8 cellular contexts compared by ENCODE assay signal in the genomic region with DNA sequence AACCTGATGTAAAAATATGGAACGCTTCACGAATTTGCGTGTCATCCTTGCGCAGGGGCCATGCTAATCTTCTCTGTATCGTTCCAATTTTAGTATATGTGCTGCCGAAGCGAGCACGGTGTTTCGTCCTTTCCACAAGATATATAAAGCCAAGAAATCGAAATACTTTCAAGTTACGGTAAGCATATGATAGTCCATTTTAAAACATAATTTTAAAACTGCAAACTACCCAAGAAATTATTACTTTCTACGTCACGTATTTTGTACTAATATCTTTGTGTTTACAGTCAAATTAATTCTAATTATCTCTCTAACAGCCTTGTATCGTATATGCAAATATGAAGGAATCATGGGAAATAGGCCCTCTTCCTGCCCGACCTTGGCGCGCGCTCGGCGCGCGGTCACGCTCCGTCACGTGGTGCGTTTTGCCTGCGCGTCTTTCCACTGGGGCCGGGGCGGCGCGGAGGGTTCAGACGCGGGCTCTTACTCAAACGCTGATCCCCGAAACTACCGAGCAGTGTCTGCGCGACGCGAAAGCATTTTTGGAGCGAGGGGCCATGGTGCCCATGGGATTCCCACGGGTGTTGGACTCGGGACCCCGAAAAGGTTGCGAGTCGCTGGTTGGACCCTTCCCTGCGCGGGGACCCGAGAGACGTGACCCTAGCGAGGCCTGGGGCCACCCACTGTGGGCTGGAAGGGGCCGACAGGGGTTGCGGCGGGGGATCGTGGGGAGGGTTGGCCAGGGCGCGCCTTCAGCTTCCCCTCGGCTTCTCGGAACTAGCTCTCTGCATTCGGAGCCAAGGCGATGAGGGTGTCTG. TPM values are rescaled to one million over a fixed set of nuclear protein-coding genes. Genes with fewer than 3 reads are reported as not detected.
DNase-seq lines count a peak whose midpoint lies in the region; ATAC-seq and TF ChIP-seq lines count a peak whose summit lies in the region.

A gene (minus strand): TSS at position 117 of the 818 bp plus-strand sequence.

- TF ChIP-seq CTCF in VCaP (conservative IDR thresholded peaks at IDR 0.05) (no peak), breast epithelium (IDR thresholded peaks at IDR 0.05) (no peak)

- H3K9me3 ChIP-seq in breast epithelium (no peaks in the 10 kb centered on the region), iPS-20b (ENCODE audit: insufficient read depth, low read depth, low read length) (no peaks in the 10 kb centered on the region), skeletal muscle tissue (ENCODE audit: control insufficient read depth in 3 of 3, low read length in 3 of 3) (no peaks in the 10 kb centered on the region)

- H3K4me1 ChIP-seq in ACC112 (ENCODE audit: control insufficient read depth, insufficient read depth, low read length, unreplicated experiment): peaks cover 3% of the 10 kb centered on the region
- H3K4me1 ChIP-seq in breast epithelium: peaks cover 0 to 10% of the 10 kb centered on the region in 2 donors
- peaks cover 24% of the 10 kb centered on the region for H3K4me1 ChIP-seq in iPS-20b (ENCODE audit: insufficient read depth, low read length)
- peaks cover 21 to 30% (median 28%) of the 10 kb centered on the region in 3 donors for H3K4me1 ChIP-seq in skeletal muscle tissue (ENCODE audit: control insufficient read depth in 3 of 3, insufficient read depth in 3 of 3, low read length in 3 of 3)

- H3K4me3 ChIP-seq in ACC112 (ENCODE audit: low read depth, low read length) (peak within 1 kb of the TSS; percentile 96), breast epithelium (peak within 1 kb of the TSS; percentile 81 to 89 (median 86)), iPS-20b (ENCODE audit: low read length) (peak within 1 kb of the TSS; percentile 86), skeletal muscle tissue (ENCODE audit: low read length in 3 of 3) (peak within 1 kb of the TSS; percentile 94 to 99 (median 98))

- H3K27me3 ChIP-seq in ACC112 (ENCODE audit: insufficient read depth, low read length) (peaks cover 12% of the 10 kb centered on the region), breast epithelium (peaks cover 2 to 11% of the 10 kb centered on the region in 2 donors), iPS-20b (ENCODE audit: insufficient read depth, low read length) (peaks cover 58% of the 10 kb centered on the region), skeletal muscle tissue (ENCODE audit: control insufficient read depth in 3 of 3, insufficient read depth in 3 of 3, low read length in 3 of 3) (peaks cover 0 to 4% (median 3%) of the 10 kb centered on the region in 3 donors)

- H3K36me3 ChIP-seq in ACC112 (ENCODE audit: insufficient read depth, low read length) (no peaks in the 10 kb centered on the region), breast epithelium (no peaks in the 10 kb centered on the region), iPS-20b (ENCODE audit: insufficient read depth, low read depth, low read length) (no peaks in the 10 kb centered on the region), skeletal muscle tissue (ENCODE audit: control insufficient read depth in 3 of 3, insufficient read depth in 3 of 3, low read length in 3 of 3) (no peaks in the 10 kb centered on the region)

- peak within 1 kb of the TSS; percentile 64 for H3K27ac ChIP-seq in ACC112 (ENCODE audit: low read depth, low read length)
- H3K27ac ChIP-seq in VCaP: peak within 1 kb of the TSS; percentile 91
- peak within 1 kb of the TSS; percentile 92 to 99 for H3K27ac ChIP-seq in breast epithelium
- H3K27ac ChIP-seq in iPS-20b (ENCODE audit: low read length): peak within 1 kb of the TSS; percentile 2
- peak within 1 kb of the TSS; percentile 98 for H3K27ac ChIP-seq in skeletal muscle tissue (ENCODE audit: low read depth, low read length)

- H2AFZ ChIP-seq in ACC112 (ENCODE audit: low read length, unreplicated experiment): peak within 1 kb of the TSS; percentile 83

- no peaks in the 10 kb centered on the region for H3K79me2 ChIP-seq in ACC112 (ENCODE audit: control insufficient read depth, insufficient read depth, low read length, unreplicated experiment)

- DNase-seq in NCI-H2196 (lab: John Stamatoyannopoulos, UW; ENCODE audit: unreplicated experiment) (peak; percentile 79), breast epithelium (ENCODE audit: low spot score in 2 of 2) (peak; percentile 92 to 94)

- intact Hi-C loops in breast epithelium (cut with DNase I; ENCODE audit: low total_unique reads): loop anchor here (10.0 kb wide), 2 partner anchors 315 to 715 kb away; a partner anchor contains a TSS

- TF ChIP-seq POLR2A in breast epithelium (IDR thresholded peaks at IDR 0.05): peak; percentile 85

- H3K9ac ChIP-seq in iPS-20b (ENCODE audit: low read depth, low read length): peak within 1 kb of the TSS; percentile 86
- H3K9ac ChIP-seq in skeletal muscle tissue (ENCODE audit: low read depth in 1 of 3, low read length in 3 of 3): peak within 1 kb of the TSS; percentile 99

- ATAC-seq in GM18870 (IDR thresholded peaks at IDR 0.05; ENCODE audit: unreplicated experiment): peak; percentile 69
- ATAC-seq in HG03108 (IDR thresholded peaks at IDR 0.05; ENCODE audit: unreplicated experiment): peak; percentile 76

RNA-seq across cellular contexts. Expression of the gene that starts here (rescaled TPM):
- total RNA-seq in breast epithelium (not detected), skeletal muscle tissue (not detected)

Comparison
In these comparisons a context has a peak if more than half of its experiments do, and no peak if none do; other contexts are left out.
1. Peak in every context shown above with its lines: DNase-seq, ATAC-seq, H3K4me3 ChIP-seq and H3K27ac ChIP-seq.
2. Peak in DNase-seq, H3K4me3 ChIP-seq and H3K27ac ChIP-seq in breast epithelium; RNA of the gene not detected or under 1 TPM.
3. H3K27ac ChIP-seq: peak in every context shown above with its lines; median percentile 98 in skeletal muscle tissue; 96 in breast epithelium; 91 in VCaP; 64 in ACC112; 2 in iPS-20b.